Comparison of ENCODE assay signal across 12 cellular contexts in genomic region chr5:133746834-133747233, GRCh38.
DNase-seq lines count a peak whose midpoint lies in the region; ATAC-seq and TF ChIP-seq lines count a peak whose summit lies in the region.
"Had no signal": no experiment of that assay in that cellular context is flagged by ENCODE, and none has a peak within 500 bp of the region (broad histone marks: within the 10 kb centered on the region; RNA-seq: fewer than 3 reads in every experiment).

No MANE protein-coding gene starts in this region.

- DNase-seq in activated naive CD4-positive, alpha-beta T cell treated with anti-CD3 and anti-CD28 coated beads, Interleukin-2, amount 10 ng/mL, durations not matched to agents 7 days and 5 days, result peak; percentile 25
- DNase-seq in activated naive CD4-positive, alpha-beta T cell (lab: John Stamatoyannopoulos, UW), result no peak
- DNase-seq in endodermal cell, result peak; percentile 75
- DNase-seq in stimulated activated naive CD8-positive, alpha-beta T cell treated with anti-CD3 and anti-CD28 coated beads, Interleukin-15, amount 100 ng/mL, for 72 hours, result peak; percentile 12 to 39
- no peak for DNase-seq in GOT3 (lab: John Stamatoyannopoulos, UW)
- DNase-seq in medulla oblongata (ENCODE audit: extremely low spot score), result no peak
- no peak for DNase-seq in spleen
- DNase-seq: CD4-positive, alpha-beta memory T cell; mesenchymal stem cell; NCI-H1436 had no signal

- peaks cover 35% of the 10 kb centered on the region for H3K4me1 ChIP-seq in OCI-LY3 (ENCODE audit: low read length)
- peaks cover 4% of the 10 kb centered on the region for H3K4me1 ChIP-seq in endodermal cell (ENCODE audit: control insufficient read depth, insufficient read depth, low read length)
- H3K4me1 ChIP-seq in spleen, result peaks cover 0 to 6% (median 0%) of the 10 kb centered on the region in 6 donors

- H3K9me3 ChIP-seq in OCI-LY3 (ENCODE audit: insufficient read depth, low read length), result no peaks in the 10 kb centered on the region
- H3K9me3 ChIP-seq in endodermal cell (ENCODE audit: control insufficient read depth, low read length), result no peaks in the 10 kb centered on the region
- peaks cover 0 to 4% (median 0%) of the 10 kb centered on the region in 8 donors for H3K9me3 ChIP-seq in spleen

- H3K4me3 ChIP-seq in OCI-LY3 (ENCODE audit: low read length), result no peak overlapping the region
- H3K4me3 ChIP-seq in endodermal cell (ENCODE audit: low read length), result no peak overlapping the region
- no peak overlapping the region for H3K4me3 ChIP-seq in spleen

- no peak overlapping the region for H2AFZ ChIP-seq in OCI-LY3 (ENCODE audit: low read depth, low read length)

- H3K27ac ChIP-seq in OCI-LY3 (ENCODE audit: low read length) (no peak overlapping the region), endodermal cell (ENCODE audit: low read depth, low read length) (no peak overlapping the region), spleen (no peak overlapping the region)

- H3K27me3 ChIP-seq in OCI-LY3 (ENCODE audit: low read depth, low read length) (no peaks in the 10 kb centered on the region), endodermal cell (ENCODE audit: control insufficient read depth, insufficient read depth, low read length, poor library complexity, severe bottlenecking) (no peaks in the 10 kb centered on the region), spleen (replicated peaks in 1 of 7) (peaks cover 0 to 4% (median 0%) of the 10 kb centered on the region in 7 donors)

- ATAC-seq in stimulated activated naive CD8-positive, alpha-beta T cell treated with anti-CD3 and anti-CD28 coated beads, Interleukin-15, amount 100 ng/mL, for 72 hours, result peak; percentile 46
- ATAC-seq: activated naive CD4-positive, alpha-beta T cell treated with anti-CD3 and anti-CD28 coated beads, Interleukin-2, amount 50 U/mL, for 72 hours had no signal

- H3K36me3 Mint-ChIP-seq in activated naive CD4-positive, alpha-beta T cell treated with anti-CD3 and anti-CD28 coated beads, Interleukin-2, amount 10 ng/mL, durations not matched to agents 7 days and 5 days, result no peaks in the 10 kb centered on the region
- no peaks in the 10 kb centered on the region for H3K36me3 Mint-ChIP-seq in endodermal cell (ENCODE audit: low read depth)
- H3K36me3 Mint-ChIP-seq: activated naive CD4-positive, alpha-beta T cell treated with anti-CD3 and anti-CD28 coated beads, Interleukin-2, amount 50 U/mL, for 72 hours; CD4-positive, alpha-beta memory T cell had no signal

- H3K27me3 Mint-ChIP-seq in activated naive CD4-positive, alpha-beta T cell treated with anti-CD3 and anti-CD28 coated beads, Interleukin-2, amount 10 ng/mL, durations not matched to agents 7 days and 5 days, result peaks cover 33% of the 10 kb centered on the region
- H3K27me3 Mint-ChIP-seq in endodermal cell (ENCODE audit: insufficient read depth), result no peaks in the 10 kb centered on the region
- peaks cover 23% of the 10 kb centered on the region for H3K27me3 Mint-ChIP-seq in stimulated activated naive CD8-positive, alpha-beta T cell treated with anti-CD3 and anti-CD28 coated beads, Interleukin-15, amount 100 ng/mL, for 72 hours

- H3K4me2 ChIP-seq in OCI-LY3 (ENCODE audit: low read length), result no peak overlapping the region

- 83 to 100% methylated on average over 2 to 4 of the region's 4 CpGs for WGBS in endodermal cell (ENCODE audit: insufficient coverage in 1 of 2, insufficient read length in 1 of 2), 2 experiments
- 81 to 97% (median 86%) methylated on average over 4 of the region's 4 CpGs for WGBS in spleen, 5 donors

- CTCF ChIA-PET in activated naive CD4-positive, alpha-beta T cell treated with anti-CD3 and anti-CD28 coated beads, Interleukin-2, amount 10 ng/mL, durations not matched to agents 7 days and 5 days (lab: Charles Lee), result interaction anchor here (1.5 kb wide), 2 partner anchors 8 to 122 kb away, joined by 3 read pairs; no protein-coding TSS in a partner anchor

- H3K79me2 ChIP-seq in OCI-LY3 (ENCODE audit: low read length), result no peaks in the 10 kb centered on the region

- no peaks in the 10 kb centered on the region for H3K9me3 Mint-ChIP-seq in activated naive CD4-positive, alpha-beta T cell treated with anti-CD3 and anti-CD28 coated beads, Interleukin-2, amount 10 ng/mL, durations not matched to agents 7 days and 5 days
- H3K9me3 Mint-ChIP-seq in endodermal cell, result no peaks in the 10 kb centered on the region
- no peaks in the 10 kb centered on the region for H3K9me3 Mint-ChIP-seq in stimulated activated naive CD8-positive, alpha-beta T cell treated with anti-CD3 and anti-CD28 coated beads, Interleukin-15, amount 100 ng/mL, for 72 hours
- H3K9me3 Mint-ChIP-seq: activated naive CD4-positive, alpha-beta T cell treated with anti-CD3 and anti-CD28 coated beads, Interleukin-2, amount 50 U/mL, for 72 hours; CD4-positive, alpha-beta memory T cell had no signal

- no peak for TF ChIP-seq POLR2A in spleen (IDR thresholded peaks at IDR 0.05)

- H3K4me3 Mint-ChIP-seq in activated naive CD4-positive, alpha-beta T cell treated with anti-CD3 and anti-CD28 coated beads, Interleukin-2, amount 10 ng/mL, durations not matched to agents 7 days and 5 days, result no peak overlapping the region
- H3K4me3 Mint-ChIP-seq in endodermal cell, result no peak overlapping the region
- H3K4me3 Mint-ChIP-seq in stimulated activated naive CD8-positive, alpha-beta T cell treated with anti-CD3 and anti-CD28 coated beads, Interleukin-15, amount 100 ng/mL, for 72 hours, result no peak overlapping the region
- H3K4me3 Mint-ChIP-seq: CD4-positive, alpha-beta memory T cell had no signal

- H3K36me3 ChIP-seq in OCI-LY3 (replicated peaks; ENCODE audit: low read depth, low read length) (no peaks in the 10 kb centered on the region), endodermal cell (ENCODE audit: control insufficient read depth, insufficient read depth, low read length) (no peaks in the 10 kb centered on the region), spleen (no peaks in the 10 kb centered on the region)

- TF ChIP-seq CTCF in OCI-LY3 (IDR thresholded peaks at IDR 0.05; ENCODE audit: low read depth, low read length) (peak; percentile 39), endodermal cell (conservative IDR thresholded peaks at IDR 0.05) (peak; percentile 67), spleen (IDR thresholded peaks at IDR 0.05 in 8 of 11, conservative IDR thresholded peaks at IDR 0.05 in 3 of 11) (no peak)

- no peak overlapping the region for H3K27ac Mint-ChIP-seq in activated naive CD4-positive, alpha-beta T cell treated with anti-CD3 and anti-CD28 coated beads, Interleukin-2, amount 10 ng/mL, durations not matched to agents 7 days and 5 days
- H3K27ac Mint-ChIP-seq in endodermal cell, result no peak overlapping the region
- H3K27ac Mint-ChIP-seq in stimulated activated naive CD8-positive, alpha-beta T cell treated with anti-CD3 and anti-CD28 coated beads, Interleukin-15, amount 100 ng/mL, for 72 hours, result no peak overlapping the region
- H3K27ac Mint-ChIP-seq: activated naive CD4-positive, alpha-beta T cell treated with anti-CD3 and anti-CD28 coated beads, Interleukin-2, amount 50 U/mL, for 72 hours; CD4-positive, alpha-beta memory T cell had no signal

- intact Hi-C loops in spleen (cut with DNase I; ENCODE audit: low total_unique reads), result no loop called here

- no peaks in the 10 kb centered on the region for H4K20me1 ChIP-seq in OCI-LY3 (ENCODE audit: insufficient read depth, low read length)

- no peaks in the 10 kb centered on the region for H3K4me1 Mint-ChIP-seq in activated naive CD4-positive, alpha-beta T cell treated with anti-CD3 and anti-CD28 coated beads, Interleukin-2, amount 10 ng/mL, durations not matched to agents 7 days and 5 days
- H3K4me1 Mint-ChIP-seq in endodermal cell, result peaks cover 4% of the 10 kb centered on the region
- peaks cover 7% of the 10 kb centered on the region for H3K4me1 Mint-ChIP-seq in stimulated activated naive CD8-positive, alpha-beta T cell treated with anti-CD3 and anti-CD28 coated beads, Interleukin-15, amount 100 ng/mL, for 72 hours
- H3K4me1 Mint-ChIP-seq: CD4-positive, alpha-beta memory T cell had no signal

- H3K9ac ChIP-seq in OCI-LY3 (ENCODE audit: low read length) (no peak overlapping the region), endodermal cell (ENCODE audit: extremely low read depth, low read length, poor library complexity, severe bottlenecking) (no peak overlapping the region)

Comparison
In these comparisons a context has a peak if more than half of its experiments do, and no peak if none do; other contexts are left out.
1. DNase-seq: peak in activated naive CD4-positive, alpha-beta T cell treated with anti-CD3 and anti-CD28 coated beads, Interleukin-2, amount 10 ng/mL, durations not matched to agents 7 days and 5 days (single experiment), endodermal cell (single experiment) and stimulated activated naive CD8-positive, alpha-beta T cell treated with anti-CD3 and anti-CD28 coated beads, Interleukin-15, amount 100 ng/mL, for 72 hours (2 of 2); none in activated naive CD4-positive, alpha-beta T cell (0 of 4), GOT3 (single experiment), medulla oblongata (single experiment) and spleen (single experiment).
2. CTCF ChIP-seq: peak in OCI-LY3 (single experiment) and endodermal cell (single experiment); none in spleen (0 of 11).